Comparison of ENCODE assay signal across 8 cellular contexts in genomic region chr12:79935021-79935623, GRCh38. TPM values are rescaled to one million over a fixed set of nuclear protein-coding genes. Genes with fewer than 3 reads are reported as not detected.
DNase-seq lines count a peak whose midpoint lies in the region; ATAC-seq and TF ChIP-seq lines count a peak whose summit lies in the region.

PPP1R12A (minus strand) TSS chr12:79935097; CDS start chr12:79934931, 166 bp downstream.

- H3K27ac Mint-ChIP-seq in activated T-helper 2 cell treated with anti-CD3 and anti-CD28 coated beads, Interferon-gamma antibody, Interleukin-2, Interleukin-4, amounts not matched to agents 10 μg/mL and 5 μg/mL and 100 μg/mL, durations not matched to agents 14 hours and 24 hours and 36 hours: peak within 1 kb of the TSS; percentile 91
- peak within 1 kb of the TSS; percentile 86 to 100 for H3K27ac Mint-ChIP-seq in natural killer cell

- CTCF ChIA-PET in RWPE1 (lab: Yijun Ruan, JAX): interaction anchor here (0.8 kb wide), 1 partner anchor 799 kb away, joined by 3 read pairs; no protein-coding TSS in a partner anchor

- peaks cover 29% of the 10 kb centered on the region for H3K4me1 Mint-ChIP-seq in activated T-helper 2 cell treated with anti-CD3 and anti-CD28 coated beads, Interferon-gamma antibody, Interleukin-2, Interleukin-4, amounts not matched to agents 10 μg/mL and 5 μg/mL and 100 μg/mL, durations not matched to agents 14 hours and 24 hours and 36 hours (ENCODE audit: low read depth)
- peaks cover 42 to 49% of the 10 kb centered on the region in 2 donors for H3K4me1 Mint-ChIP-seq in natural killer cell

- peaks cover 5% of the 10 kb centered on the region for H3K36me3 Mint-ChIP-seq in activated T-helper 2 cell treated with anti-CD3 and anti-CD28 coated beads, Interferon-gamma antibody, Interleukin-2, Interleukin-4, amounts not matched to agents 10 μg/mL and 5 μg/mL and 100 μg/mL, durations not matched to agents 14 hours and 24 hours and 36 hours (ENCODE audit: low read depth)
- no peaks in the 10 kb centered on the region for H3K36me3 Mint-ChIP-seq in natural killer cell

- peak; percentile 82 to 93 (median 88) for ATAC-seq in natural killer cell

- DNase-seq in EH (ENCODE audit: low read depth) (peak; percentile 98), GOT3 (lab: John Stamatoyannopoulos, UW) (peak; percentile 83), LNCaP clone FGC (ENCODE audit: low read depth) (peak; percentile 84), RWPE1 (ENCODE audit: low spot score) (peak; percentile 91), fibroblast of mammary gland (ENCODE audit: low read depth) (peak; percentile 95), natural killer cell (peak; percentile 93)
- DNase-seq in activated T-helper 2 cell treated with anti-CD3 and anti-CD28 coated beads, Interferon-gamma antibody, Interleukin-2, Interleukin-4, amounts not matched to agents 10 μg/mL and 5 μg/mL and 100 μg/mL, durations not matched to agents 14 hours and 24 hours and 36 hours (ENCODE audit: low spot score): peak; percentile 94
- DNase-seq in stimulated activated naive CD4-positive, alpha-beta T cell treated with Interleukin-2 at 50 U/mL for 16 hours (lab: John Stamatoyannopoulos, UW): peak; percentile 93

- H3K9me3 Mint-ChIP-seq in activated T-helper 2 cell treated with anti-CD3 and anti-CD28 coated beads, Interferon-gamma antibody, Interleukin-2, Interleukin-4, amounts not matched to agents 10 μg/mL and 5 μg/mL and 100 μg/mL, durations not matched to agents 14 hours and 24 hours and 36 hours: no peaks in the 10 kb centered on the region
- H3K9me3 Mint-ChIP-seq in natural killer cell: no peaks in the 10 kb centered on the region

- peak within 1 kb of the TSS; percentile 94 for H3K27ac ChIP-seq in RWPE1

- intact Hi-C loops in activated T-helper 2 cell treated with anti-CD3 and anti-CD28 coated beads, Interferon-gamma antibody, Interleukin-2, Interleukin-4, amounts not matched to agents 10 μg/mL and 5 μg/mL and 100 μg/mL, durations not matched to agents 14 hours and 24 hours and 36 hours (cut with micrococcal nuclease): loop anchor here (1.0 to 10.0 kb wide), 5 partner anchors 8 to 252 kb away; partner anchors contain the start of gene PAWR
- intact Hi-C loops in natural killer cell (cut with micrococcal nuclease): loop anchor here (1.0 to 2.0 kb wide), 2 partner anchors 48 to 252 kb away; no protein-coding TSS in a partner anchor

- POLR2A ChIA-PET in RWPE1 (lab: Yijun Ruan, JAX; ENCODE audit: low non-redundant PET): no interaction called here

- H3K4me3 ChIP-seq in LNCaP clone FGC (ENCODE audit: low read depth, low read length): peak within 1 kb of the TSS; percentile 95
- H3K4me3 ChIP-seq in fibroblast of mammary gland (ENCODE audit: control insufficient read depth, low read depth, low read length): peak within 1 kb of the TSS; percentile 97

- TF ChIP-seq CTCF in LNCaP clone FGC (IDR thresholded peaks at IDR 0.05; ENCODE audit: control insufficient read depth, extremely low read depth, insufficient read depth): no peak
- TF ChIP-seq CTCF in RWPE1 (conservative IDR thresholded peaks at IDR 0.05; ENCODE audit: low read depth): no peak
- no peak for TF ChIP-seq CTCF in fibroblast of mammary gland (conservative IDR thresholded peaks at IDR 0.05; ENCODE audit: control insufficient read depth, insufficient read depth, low read depth, low read length)
- no peak for TF ChIP-seq CTCF in natural killer cell (IDR thresholded peaks at IDR 0.05)

- no peaks in the 10 kb centered on the region for H3K27me3 Mint-ChIP-seq in activated T-helper 2 cell treated with anti-CD3 and anti-CD28 coated beads, Interferon-gamma antibody, Interleukin-2, Interleukin-4, amounts not matched to agents 10 μg/mL and 5 μg/mL and 100 μg/mL, durations not matched to agents 14 hours and 24 hours and 36 hours (ENCODE audit: low read depth)
- no peaks in the 10 kb centered on the region for H3K27me3 Mint-ChIP-seq in natural killer cell (ENCODE audit: low read depth in 2 of 2)

- peak within 1 kb of the TSS; percentile 92 for H3K4me3 Mint-ChIP-seq in activated T-helper 2 cell treated with anti-CD3 and anti-CD28 coated beads, Interferon-gamma antibody, Interleukin-2, Interleukin-4, amounts not matched to agents 10 μg/mL and 5 μg/mL and 100 μg/mL, durations not matched to agents 14 hours and 24 hours and 36 hours (ENCODE audit: low read depth)
- H3K4me3 Mint-ChIP-seq in natural killer cell: peak within 1 kb of the TSS; percentile 86

RNA-seq across cellular contexts. Expression of gene PPP1R12A, which starts in this region (rescaled TPM):
- 82.4 and 89.8 TPM in 2 replicates for total RNA-seq in activated T-helper 2 cell treated with anti-CD3 and anti-CD28 coated beads, Interferon-gamma antibody, Interleukin-2, Interleukin-4, amounts not matched to agents 10 μg/mL and 5 μg/mL and 100 μg/mL, durations not matched to agents 14 hours and 24 hours and 36 hours
- 100 to 1,000 TPM; 145 to 192 (median 185) TPM for total RNA-seq in natural killer cell

Comparison
In these comparisons a context has a peak if more than half of its experiments do, and no peak if none do; other contexts are left out.
1. Peak in every context shown above with its lines: DNase-seq, ATAC-seq, H3K4me3 ChIP-seq and H3K27ac ChIP-seq.